Comparison of ENCODE assay signal across 1 cellular context in the genomic region with DNA sequence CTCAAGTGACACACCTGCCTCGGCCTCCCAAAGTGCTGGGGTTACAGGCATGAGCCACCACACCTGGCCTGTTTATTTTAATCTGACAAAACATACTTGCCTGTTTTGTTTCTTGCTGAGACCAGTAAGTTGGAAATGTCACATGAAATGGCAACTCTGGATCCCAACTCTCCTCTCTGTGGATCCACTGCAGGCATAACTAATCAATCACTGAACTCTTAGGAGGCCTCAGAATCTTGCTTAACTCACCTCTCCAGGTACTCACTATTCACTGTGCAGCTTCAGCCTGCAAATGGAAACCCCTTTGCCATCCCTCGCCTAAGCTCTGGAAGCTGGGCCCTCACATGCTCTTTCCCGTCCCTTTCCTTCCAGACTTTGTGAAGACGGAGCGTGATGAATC.
TF ChIP-seq lines count a peak whose summit lies in the region.

No MANE protein-coding gene starts in this region.

TF ChIP-seq in K562, 482 proteins besides CTCF, POLR2A, EP300 and RAD21:
- TF ChIP-seq BRCA1 (IDR thresholded peaks at IDR 0.05) (no peak), BRCA1 (CRISPR knock-in tag; IDR thresholded peaks at IDR 0.05) (no peak), ZNF277 (CRISPR knock-in tag; IDR thresholded peaks at IDR 0.05; ENCODE audit: borderline replicate concordance) (no peak), ZBTB17 (CRISPR knock-in tag; IDR thresholded peaks at IDR 0.05) (peak; percentile 79)
- TF ChIP-seq, protein P1, sequence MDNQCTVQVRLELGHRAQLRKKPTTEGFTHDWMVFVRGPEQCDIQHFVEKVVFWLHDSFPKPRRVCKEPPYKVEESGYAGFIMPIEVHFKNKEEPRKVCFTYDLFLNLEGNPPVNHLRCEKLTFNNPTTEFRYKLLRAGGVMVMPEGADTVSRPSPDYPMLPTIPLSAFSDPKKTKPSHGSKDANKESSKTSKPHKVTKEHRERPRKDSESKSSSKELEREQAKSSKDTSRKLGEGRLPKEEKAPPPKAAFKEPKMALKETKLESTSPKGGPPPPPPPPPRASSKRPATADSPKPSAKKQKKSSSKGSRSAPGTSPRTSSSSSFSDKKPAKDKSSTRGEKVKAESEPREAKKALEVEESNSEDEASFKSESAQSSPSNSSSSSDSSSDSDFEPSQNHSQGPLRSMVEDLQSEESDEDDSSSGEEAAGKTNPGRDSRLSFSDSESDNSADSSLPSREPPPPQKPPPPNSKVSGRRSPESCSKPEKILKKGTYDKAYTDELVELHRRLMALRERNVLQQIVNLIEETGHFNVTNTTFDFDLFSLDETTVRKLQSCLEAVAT (IDR thresholded peaks at IDR 0.05): peak in 1 of 2 experiments; percentile 64; a peak in 1 of 4 replicates
